ENCODE assay signal across 8 cellular contexts in genomic region chr1:117051224-117052064, GRCh38. TPM values are rescaled to one million over a fixed set of nuclear protein-coding genes. Genes with fewer than 3 reads are reported as not detected.
A peak's percentile ranks its signal among the peaks of the same experiment; 100 is the strongest.
DNase-seq lines count a peak whose midpoint lies in the region; ATAC-seq, FAIRE-seq and TF ChIP-seq lines count a peak whose summit lies in the region.

No MANE protein-coding gene starts in this region.

- H3K27ac ChIP-seq in right atrium auricular region (no peak overlapping the region), suprapubic skin (peak overlapping the region; percentile 52)

- H3K27me3 ChIP-seq in right atrium auricular region = no peaks in the 10 kb centered on the region
- H3K27me3 ChIP-seq in suprapubic skin = no peaks in the 10 kb centered on the region

- intact Hi-C loops in Right ventricle myocardium inferior (cut with DNase I) (no loop called here), left ventricle myocardium superior (cut with micrococcal nuclease) (loop anchor here (5.0 kb wide), 1 partner anchor 314 kb away; no protein-coding TSS in a partner anchor)

- DNase-seq in Right ventricle myocardium inferior (ENCODE audit: missing footprints) (no peak), right atrium auricular region (ENCODE audit: low spot score) (no peak), left ventricle myocardium superior (peak; percentile 41), suprapubic skin (ENCODE audit: low spot score in 2 of 2) (no peak), RCC 7860 (ENCODE audit: low spot score) (no peak), SW 1271 (lab: John Stamatoyannopoulos, UW) (no peak)
- DNase-seq in activated CD4-positive, alpha-beta T cell treated with anti-CD3 and anti-CD28 coated beads, Interleukin-2, amount 50 U/mL, for 1 hour = peak; percentile 23

- no peak for TF ChIP-seq POLR2A in suprapubic skin (IDR thresholded peaks at IDR 0.05)

- no peak for FAIRE-seq in RCC 7860 (lab: Jason Lieb, UNC)

- no peaks in the 10 kb centered on the region for H3K36me3 ChIP-seq in right atrium auricular region
- H3K36me3 ChIP-seq in suprapubic skin = no peaks in the 10 kb centered on the region

- no peak for TF ChIP-seq CTCF in right atrium auricular region (IDR thresholded peaks at IDR 0.05)
- TF ChIP-seq CTCF in suprapubic skin (IDR thresholded peaks at IDR 0.05) = no peak

- WGBS in suprapubic skin = 39% methylated on average over 8 of the region's 8 CpGs

- peak; percentile 41 for ATAC-seq in Right ventricle myocardium inferior
- ATAC-seq in HG03432 (IDR thresholded peaks at IDR 0.05; ENCODE audit: unreplicated experiment) = peak; percentile 88
- ATAC-seq in left ventricle myocardium superior = peak; percentile 66

- no peak for TF ChIP-seq EP300 in suprapubic skin (IDR thresholded peaks at IDR 0.05)

- H3K9me3 ChIP-seq in right atrium auricular region (no peaks in the 10 kb centered on the region), suprapubic skin (no peaks in the 10 kb centered on the region)

- no peak overlapping the region for H3K4me3 ChIP-seq in right atrium auricular region
- H3K4me3 ChIP-seq in suprapubic skin = peak overlapping the region; percentile 6

- H3K4me1 ChIP-seq in right atrium auricular region (no peaks in the 10 kb centered on the region), suprapubic skin (peaks cover 22% of the 10 kb centered on the region)

RNA-seq across cellular contexts. Expression of gene TTF2, which starts 8.7 kb away (rescaled TPM):
- 7.8 TPM for total RNA-seq in Right ventricle myocardium inferior
- total RNA-seq in right atrium auricular region = 1 to 10 TPM; 6.9 to 9.0 TPM
- total RNA-seq in left ventricle myocardium superior = 6.7 TPM
- 10 to 100 TPM; 23.7 to 34.8 (median 26.5) TPM for total RNA-seq in suprapubic skin

RNA-seq across cellular contexts. Expression of gene CD101, which starts 49.9 kb away (rescaled TPM):
- total RNA-seq in Right ventricle myocardium inferior (0.38 TPM), right atrium auricular region (1 to 10 TPM in 1 of 2 donors, under 1 TPM in 1; 0.11 to 1.3 TPM), left ventricle myocardium superior (0.45 TPM), suprapubic skin (1 to 10 TPM; 1.2 to 5.3 (median 2.8) TPM)

Comparison
In these comparisons a context has a peak if more than half of its experiments do, and no peak if none do; other contexts are left out.
1. DNase-seq: peak in activated CD4-positive, alpha-beta T cell treated with anti-CD3 and anti-CD28 coated beads, Interleukin-2, amount 50 U/mL, for 1 hour (single experiment) and left ventricle myocardium superior (single experiment); none in Right ventricle myocardium inferior (single experiment), right atrium auricular region (single experiment), suprapubic skin (0 of 2), RCC 7860 (single experiment) and SW 1271 (0 of 2).
2. Peak in every context shown above with its lines, with median percentiles within 50 percentile points of each other: ATAC-seq.